In the genomic region with DNA sequence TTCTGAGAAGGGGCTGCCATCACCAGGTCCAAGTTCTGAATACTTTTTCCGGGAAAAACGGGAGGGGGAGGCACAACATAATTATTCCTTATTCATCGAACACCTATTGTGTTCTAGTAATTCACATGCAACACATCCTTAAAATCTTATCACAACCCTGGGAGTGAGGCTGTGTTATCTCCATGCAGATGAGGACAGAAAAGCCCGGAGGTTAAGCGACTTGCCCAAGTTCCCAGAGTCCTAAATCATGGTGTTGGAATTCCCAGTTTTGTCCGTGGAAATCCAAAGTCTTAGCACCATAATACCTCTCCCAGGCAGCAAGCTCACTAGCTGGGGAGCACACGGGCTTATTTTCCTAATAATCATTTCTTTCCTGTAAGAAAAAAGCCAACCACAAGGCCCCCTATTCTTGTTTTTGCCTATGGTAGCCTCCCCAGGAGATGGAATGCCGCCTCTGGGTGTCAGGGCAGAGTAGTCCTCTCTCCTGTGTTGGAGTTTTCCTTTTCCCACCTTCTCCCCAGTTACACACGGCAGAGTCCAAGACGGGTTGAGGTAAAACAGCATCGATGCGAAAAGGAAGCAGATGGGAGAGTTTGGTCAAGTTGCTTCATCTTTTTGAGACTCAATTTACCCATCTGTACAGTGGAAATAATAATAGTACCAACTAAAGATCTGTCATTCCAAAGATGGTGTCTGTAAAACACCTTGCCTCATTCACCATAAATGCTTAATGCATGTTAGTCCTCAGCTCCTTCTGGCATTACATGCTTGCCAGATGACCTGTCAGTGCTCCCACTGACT, we compare ENCODE assay signal across 7 cellular contexts.
DNase-seq lines count a peak whose midpoint lies in the region; ATAC-seq and TF ChIP-seq lines count a peak whose summit lies in the region.

No MANE protein-coding gene starts in this region.

- TF ChIP-seq CTCF in MCF 10A (IDR thresholded peaks at IDR 0.05; ENCODE audit: unreplicated experiment) (no peak), lower leg skin (IDR thresholded peaks at IDR 0.05) (no peak)

- TF ChIP-seq POLR2A in lower leg skin (IDR thresholded peaks at IDR 0.05) = no peak

- DNase-seq in MCF 10A (ENCODE audit: unreplicated experiment) (no peak), lower leg skin (ENCODE audit: low spot score in 2 of 2) (no peak), HuH-7 (ENCODE audit: low spot score) (no peak), T-cell (no peak)
- no peak for DNase-seq in activated CD4-positive, CD25-positive, alpha-beta regulatory T cell treated with anti-CD3 and anti-CD28 coated beads, Interleukin-2, amount 50 U/mL, for 72 hours

- 48 to 51% methylated on average over 12 of the region's 12 CpGs for WGBS in lower leg skin, 2 donors

- H3K27ac Mint-ChIP-seq in IgD-negative memory B cell (peak overlapping the region in 1 of 3 donors; percentile 4), MCF 10A (ENCODE audit: low read depth, unreplicated experiment) (no peak overlapping the region), T-cell (no peak overlapping the region)

- CTCF ChIA-PET in MCF 10A (lab: Yijun Ruan, JAX) (interaction anchor here (0.6 to 0.7 kb wide), 3 partner anchors 94 to 793 kb away, joined by 3 read pairs; no protein-coding TSS in a partner anchor), T-cell (lab: Charles Lee) (no interaction called here)

- H3K27ac ChIP-seq in subcutaneous abdominal adipose tissue (ENCODE audit: low read depth, low read length) = no peak overlapping the region

- H3K9me3 ChIP-seq in subcutaneous abdominal adipose tissue (ENCODE audit: control insufficient read depth in 5 of 5, low read length in 5 of 5) = no peaks in the 10 kb centered on the region

- H3K4me1 Mint-ChIP-seq in IgD-negative memory B cell = peaks cover 4 to 9% (median 5%) of the 10 kb centered on the region in 3 donors
- peaks cover 12% of the 10 kb centered on the region for H3K4me1 Mint-ChIP-seq in MCF 10A (ENCODE audit: insufficient read depth, unreplicated experiment)
- H3K4me1 Mint-ChIP-seq in T-cell = peaks cover 5 to 15% (median 7%) of the 10 kb centered on the region in 3 donors

- H3K27me3 Mint-ChIP-seq in IgD-negative memory B cell (peaks cover 32% of the 10 kb centered on the region), MCF 10A (ENCODE audit: insufficient read depth, unreplicated experiment) (no peaks in the 10 kb centered on the region), T-cell (peaks cover 42 to 58% of the 10 kb centered on the region in 2 donors)

- POLR2A ChIA-PET in MCF 10A (lab: Yijun Ruan, JAX) (no interaction called here), T-cell (lab: Charles Lee) (no interaction called here)

- H3K4me3 ChIP-seq in lower leg skin (ENCODE audit: low read depth, poor library complexity, severe bottlenecking) (peak overlapping the region; percentile 49), subcutaneous abdominal adipose tissue (ENCODE audit: low read depth in 1 of 5, low read length in 5 of 5) (peak overlapping the region; percentile 71 to 81 (median 74))

- peak overlapping the region in 2 of 5 donors; percentile 33 to 74 for H3K9ac ChIP-seq in subcutaneous abdominal adipose tissue (ENCODE audit: low read length in 5 of 5)

- BruUV-seq in MCF 10A (replicated peaks; lab: Mats Ljungman, UMichigan) = TSS peak; percentile 29

- intact Hi-C loops in MCF 10A (cut with micrococcal nuclease) = loop anchor here (1.0 kb wide), 1 partner anchor 102 kb away; no protein-coding TSS in a partner anchor
- intact Hi-C loops in lower leg skin (cut with DNase I; ENCODE audit: low total_unique reads) = no loop called here

- peaks cover 0 to 2% (median 0%) of the 10 kb centered on the region in 5 donors for H3K27me3 ChIP-seq in subcutaneous abdominal adipose tissue (ENCODE audit: control insufficient read depth in 5 of 5, insufficient read depth in 4 of 5, low read length in 5 of 5)

- H3K9me3 Mint-ChIP-seq in IgD-negative memory B cell = no peaks in the 10 kb centered on the region
- H3K9me3 Mint-ChIP-seq in MCF 10A (ENCODE audit: unreplicated experiment) = no peaks in the 10 kb centered on the region
- no peaks in the 10 kb centered on the region for H3K9me3 Mint-ChIP-seq in T-cell

- no peaks in the 10 kb centered on the region for H3K36me3 Mint-ChIP-seq in IgD-negative memory B cell
- no peaks in the 10 kb centered on the region for H3K36me3 Mint-ChIP-seq in MCF 10A (ENCODE audit: insufficient read depth, unreplicated experiment)
- no peaks in the 10 kb centered on the region for H3K36me3 Mint-ChIP-seq in T-cell

- H3K4me1 ChIP-seq in subcutaneous abdominal adipose tissue (ENCODE audit: control insufficient read depth in 5 of 5, insufficient read depth in 5 of 5, low read length in 5 of 5) = peaks cover 7 to 48% (median 38%) of the 10 kb centered on the region in 5 donors

- no peak for ATAC-seq in T-cell (replicated peaks in 1 of 4)

- H3K4me3 Mint-ChIP-seq in IgD-negative memory B cell (peak overlapping the region; percentile 0 to 81 (median 58)), MCF 10A (ENCODE audit: unreplicated experiment) (peak overlapping the region; percentile 71), T-cell (peak overlapping the region in 1 of 3 donors; percentile 69)

- no peaks in the 10 kb centered on the region for H3K36me3 ChIP-seq in subcutaneous abdominal adipose tissue (ENCODE audit: control insufficient read depth in 5 of 5, insufficient read depth in 5 of 5, low read length in 5 of 5)
